ENCODE assay signal across 21 cellular contexts in the genomic region with DNA sequence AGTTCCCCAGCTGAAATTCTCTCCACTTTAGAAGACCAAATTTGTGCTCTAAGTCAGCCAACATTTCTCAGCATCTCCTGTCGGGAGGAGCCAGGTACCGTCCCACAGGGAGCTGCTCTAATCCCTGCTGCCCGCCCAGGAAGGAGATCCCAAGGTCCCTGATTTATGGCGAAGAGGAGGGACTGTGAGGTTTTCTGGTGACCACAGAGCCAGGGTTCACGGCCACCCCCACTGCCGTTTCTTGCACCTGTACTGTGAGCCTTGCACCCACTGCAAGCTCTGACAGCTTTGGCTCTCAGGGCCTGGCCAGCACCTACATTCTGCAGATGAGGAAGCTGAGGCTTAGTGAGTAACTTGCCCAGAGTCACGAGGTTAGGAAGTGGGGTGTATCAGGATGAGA. TPM values are rescaled to one million over a fixed set of nuclear protein-coding genes. Genes with fewer than 3 reads are reported as not detected.
"Had no signal": no experiment of that assay in that cellular context is flagged by ENCODE, and none has a peak within 500 bp of the region (broad histone marks: within the 10 kb centered on the region; RNA-seq: fewer than 3 reads in every experiment).

No MANE protein-coding gene starts in this region.

- H3K4me1 Mint-ChIP-seq: activated naive CD8-positive, alpha-beta T cell treated with anti-CD3 and anti-CD28 coated beads for 36 hours had no signal

- H3K27me3 ChIP-seq: neural progenitor cell, testis had no signal

- H3K4me1 ChIP-seq: lower lobe of right lung, testis had no signal

- H3K27me3 Mint-ChIP-seq: activated naive CD8-positive, alpha-beta T cell treated with anti-CD3 and anti-CD28 coated beads for 36 hours; naive thymus-derived CD4-positive, alpha-beta T cell had no signal

- DNase-seq: activated CD8-positive, alpha-beta memory T cell treated with anti-CD3 and anti-CD28 coated beads, Interleukin-2, amount 50 U/mL, for 48 hours; activated naive CD4-positive, alpha-beta T cell treated with Interleukin-2 at 50 U/mL for 16 hours; activated naive CD8-positive, alpha-beta T cell treated with anti-CD3 and anti-CD28 coated beads for 36 hours; activated T-cell treated with anti-CD3 and anti-CD28 coated beads, Interleukin-2, amount 50 U/mL, for 4 hours; central memory CD4-positive, alpha-beta T cell; dermis blood vessel endothelial cell; effector CD8-positive, alpha-beta T cell; foreskin melanocyte; lower lobe of right lung; mesendoderm; naive thymus-derived CD4-positive, alpha-beta T cell; stimulated activated CD4-positive, alpha-beta T cell treated with anti-CD3 and anti-CD28 coated beads, Interleukin-2, amount 100 ng/mL, for 48 hours; stimulated activated CD8-positive, alpha-beta memory T cell treated with anti-CD3 and anti-CD28 coated beads, Interleukin-4, amount 100 ng/mL, for 48 hours; stimulated activated naive B cell treated with anti-CD40 and anti-IgM and Interleukin-4, amounts not matched to agents 10 μg/mL and 1 μg/mL and 100 μg/mL, for 72 hours; T-helper 9 cell; testis; trophoblast cell had no signal

- H3K27ac Mint-ChIP-seq: activated T-helper 2 cell treated with anti-CD3 and anti-CD28 coated beads, Interferon-gamma antibody, Interleukin-2, Interleukin-4, amounts not matched to agents 10 μg/mL and 5 μg/mL and 100 μg/mL, durations not matched to agents 14 hours and 24 hours and 36 hours; naive thymus-derived CD4-positive, alpha-beta T cell; neural progenitor cell; stimulated activated naive B cell treated with anti-CD40 and anti-IgM and Interleukin-4, amounts not matched to agents 10 μg/mL and 1 μg/mL and 100 μg/mL, for 72 hours; WTC11 had no signal

- H3K4me3 ChIP-seq: lower lobe of right lung, neural progenitor cell, testis had no signal

- ATAC-seq: activated T-cell treated with anti-CD3 and anti-CD28 coated beads, Interleukin-2, amount 50 U/mL, for 4 hours; left lobe of liver; lower lobe of right lung; naive thymus-derived CD4-positive, alpha-beta T cell had no signal

- H3K27ac ChIP-seq: lower lobe of right lung, neural progenitor cell, testis had no signal

- H3K36me3 Mint-ChIP-seq: activated naive CD8-positive, alpha-beta T cell treated with anti-CD3 and anti-CD28 coated beads for 36 hours; neural progenitor cell; WTC11 had no signal

- H2AFZ ChIP-seq: neural progenitor cell had no signal

- H3K9ac ChIP-seq: neural progenitor cell had no signal

- H3K36me3 ChIP-seq: lower lobe of right lung, neural progenitor cell had no signal

- H3K9me3 ChIP-seq: lower lobe of right lung, testis had no signal

- H3K9me3 Mint-ChIP-seq: activated naive CD8-positive, alpha-beta T cell treated with anti-CD3 and anti-CD28 coated beads for 36 hours; activated T-cell treated with anti-CD3 and anti-CD28 coated beads, Interleukin-2, amount 50 U/mL, for 4 hours; activated T-helper 2 cell treated with anti-CD3 and anti-CD28 coated beads, Interferon-gamma antibody, Interleukin-2, Interleukin-4, amounts not matched to agents 10 μg/mL and 5 μg/mL and 100 μg/mL, durations not matched to agents 14 hours and 24 hours and 36 hours; neural progenitor cell; stimulated activated naive B cell treated with anti-CD40 and anti-IgM and Interleukin-4, amounts not matched to agents 10 μg/mL and 1 μg/mL and 100 μg/mL, for 72 hours; WTC11 had no signal

- H3K4me3 Mint-ChIP-seq: activated naive CD8-positive, alpha-beta T cell treated with anti-CD3 and anti-CD28 coated beads for 36 hours; activated T-cell treated with anti-CD3 and anti-CD28 coated beads, Interleukin-2, amount 50 U/mL, for 4 hours; naive thymus-derived CD4-positive, alpha-beta T cell; neural progenitor cell; stimulated activated naive B cell treated with anti-CD40 and anti-IgM and Interleukin-4, amounts not matched to agents 10 μg/mL and 1 μg/mL and 100 μg/mL, for 72 hours; WTC11 had no signal

RNA-seq across cellular contexts. Expression of a gene that starts 34.8 kb away (rescaled TPM):
- total RNA-seq: activated naive CD8-positive, alpha-beta T cell treated with anti-CD3 and anti-CD28 coated beads for 36 hours; naive thymus-derived CD4-positive, alpha-beta T cell had no signal
